In the genomic region with DNA sequence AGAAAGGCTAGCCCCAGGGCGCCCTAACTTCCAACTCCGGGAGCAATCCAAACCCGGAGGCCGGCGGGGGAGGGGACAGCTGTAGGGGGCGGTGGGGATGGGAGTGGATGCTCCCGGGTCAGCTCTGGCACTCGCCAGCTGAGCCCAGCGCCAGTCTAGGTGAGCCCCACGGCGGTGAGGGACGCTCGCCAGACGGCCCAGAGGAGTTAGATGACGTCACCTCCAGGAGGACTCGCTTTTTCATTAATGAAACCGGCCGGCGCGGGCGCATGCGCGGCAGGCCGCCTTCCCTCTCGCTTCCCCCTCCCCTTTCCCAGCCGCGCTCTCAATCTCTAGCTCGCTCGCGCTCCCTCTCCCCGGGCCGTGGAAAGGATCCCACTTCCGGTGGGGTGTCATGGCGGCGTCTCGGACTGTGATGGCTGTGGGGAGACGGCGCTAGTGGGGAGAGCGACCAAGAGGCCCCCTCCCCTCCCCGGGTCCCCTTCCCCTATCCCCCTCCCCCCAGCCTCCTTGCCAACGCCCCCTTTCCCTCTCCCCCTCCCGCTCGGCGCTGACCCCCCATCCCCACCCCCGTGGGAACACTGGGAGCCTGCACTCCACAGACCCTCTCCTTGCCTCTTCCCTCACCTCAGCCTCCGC, we compare ENCODE assay signal across 8 cellular contexts. TPM values are rescaled to one million over a fixed set of nuclear protein-coding genes. Genes with fewer than 3 reads are reported as not detected.
DNase-seq lines count a peak whose midpoint lies in the region; ATAC-seq and TF ChIP-seq lines count a peak whose summit lies in the region.

A gene with protein sequence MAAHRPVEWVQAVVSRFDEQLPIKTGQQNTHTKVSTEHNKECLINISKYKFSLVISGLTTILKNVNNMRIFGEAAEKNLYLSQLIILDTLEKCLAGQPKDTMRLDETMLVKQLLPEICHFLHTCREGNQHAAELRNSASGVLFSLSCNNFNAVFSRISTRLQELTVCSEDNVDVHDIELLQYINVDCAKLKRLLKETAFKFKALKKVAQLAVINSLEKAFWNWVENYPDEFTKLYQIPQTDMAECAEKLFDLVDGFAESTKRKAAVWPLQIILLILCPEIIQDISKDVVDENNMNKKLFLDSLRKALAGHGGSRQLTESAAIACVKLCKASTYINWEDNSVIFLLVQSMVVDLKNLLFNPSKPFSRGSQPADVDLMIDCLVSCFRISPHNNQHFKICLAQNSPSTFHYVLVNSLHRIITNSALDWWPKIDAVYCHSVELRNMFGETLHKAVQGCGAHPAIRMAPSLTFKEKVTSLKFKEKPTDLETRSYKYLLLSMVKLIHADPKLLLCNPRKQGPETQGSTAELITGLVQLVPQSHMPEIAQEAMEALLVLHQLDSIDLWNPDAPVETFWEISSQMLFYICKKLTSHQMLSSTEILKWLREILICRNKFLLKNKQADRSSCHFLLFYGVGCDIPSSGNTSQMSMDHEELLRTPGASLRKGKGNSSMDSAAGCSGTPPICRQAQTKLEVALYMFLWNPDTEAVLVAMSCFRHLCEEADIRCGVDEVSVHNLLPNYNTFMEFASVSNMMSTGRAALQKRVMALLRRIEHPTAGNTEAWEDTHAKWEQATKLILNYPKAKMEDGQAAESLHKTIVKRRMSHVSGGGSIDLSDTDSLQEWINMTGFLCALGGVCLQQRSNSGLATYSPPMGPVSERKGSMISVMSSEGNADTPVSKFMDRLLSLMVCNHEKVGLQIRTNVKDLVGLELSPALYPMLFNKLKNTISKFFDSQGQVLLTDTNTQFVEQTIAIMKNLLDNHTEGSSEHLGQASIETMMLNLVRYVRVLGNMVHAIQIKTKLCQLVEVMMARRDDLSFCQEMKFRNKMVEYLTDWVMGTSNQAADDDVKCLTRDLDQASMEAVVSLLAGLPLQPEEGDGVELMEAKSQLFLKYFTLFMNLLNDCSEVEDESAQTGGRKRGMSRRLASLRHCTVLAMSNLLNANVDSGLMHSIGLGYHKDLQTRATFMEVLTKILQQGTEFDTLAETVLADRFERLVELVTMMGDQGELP (N-terminal part only) (plus strand): TSS at position 378 of the 639 bp plus-strand sequence. CDS start 333 bp downstream, outside the sequence.

- H3K9me3 ChIP-seq in adipocyte (ENCODE audit: control insufficient read depth, low read length) = no peaks in the 10 kb centered on the region
- H3K9me3 ChIP-seq in cardiac muscle cell (ENCODE audit: low read depth) = no peaks in the 10 kb centered on the region
- no peaks in the 10 kb centered on the region for H3K9me3 ChIP-seq in trophoblast cell (ENCODE audit: insufficient read depth, low read depth, low read length)
- H3K9me3 ChIP-seq in tibial nerve = no peaks in the 10 kb centered on the region

- H3K4me3 ChIP-seq in GM12864 (ENCODE audit: low read depth, low read length) (peak within 1 kb of the TSS; percentile 65), adipocyte (ENCODE audit: low read length) (peak within 1 kb of the TSS; percentile 90), cardiac muscle cell (peak within 1 kb of the TSS; percentile 98), trophoblast cell (ENCODE audit: low read depth, low read length) (peak within 1 kb of the TSS; percentile 93), tibial nerve (peak within 1 kb of the TSS; percentile 77 to 98 (median 82))

- no CpG with 5 or more reads among the region's 46 CpGs for WGBS in trophoblast cell (ENCODE audit: extremely low coverage, insufficient coverage, insufficient read length)
- WGBS in tibial nerve, 2 donors = 0 to 1% methylated on average over 30 to 40 of the region's 46 CpGs

- DNase-seq in GM12864 (ENCODE audit: low read depth) (peak; percentile 68), NCI-H1436 treated with DMSO at 0.1 percent for 48 hours (lab: John Stamatoyannopoulos, UW) (peak; percentile 95), T follicular helper cell (ENCODE audit: low read depth) (peak; percentile 75), adipocyte (ENCODE audit: low read depth) (peak; percentile 99), cardiac muscle cell (ENCODE audit: low read depth in 1 of 2, low spot score in 1 of 2) (peak; percentile 97 to 98), trophoblast cell (peak; percentile 97 to 99), tibial nerve (ENCODE audit: low spot score in 2 of 2) (peak; percentile 90 to 93)

- H3K79me2 ChIP-seq in trophoblast cell (ENCODE audit: control insufficient read depth, insufficient read depth, low read length, poor library complexity) = peaks cover 9% of the 10 kb centered on the region

- H3K27ac ChIP-seq in cardiac muscle cell (peak within 1 kb of the TSS; percentile 97), trophoblast cell (ENCODE audit: low read depth, low read length) (peak within 1 kb of the TSS; percentile 95), tibial nerve (peak within 1 kb of the TSS; percentile 88 to 99 (median 93))

- H3K9ac ChIP-seq in adipocyte (ENCODE audit: low read length) (peak within 1 kb of the TSS; percentile 88), trophoblast cell (ENCODE audit: low read length) (peak within 1 kb of the TSS; percentile 95)

- H3K4ac ChIP-seq in trophoblast cell (ENCODE audit: low read depth, low read length) = peak within 1 kb of the TSS; percentile 99

- H4K12ac ChIP-seq in trophoblast cell (ENCODE audit: low read depth, low read length) = peak within 1 kb of the TSS; percentile 95

- H4K91ac ChIP-seq in trophoblast cell (ENCODE audit: low read depth, low read length) = peak within 1 kb of the TSS; percentile 99

- no peak within 1 kb of the TSS for H2BK12ac ChIP-seq in trophoblast cell (ENCODE audit: low read length)

- H2AFZ ChIP-seq in trophoblast cell (ENCODE audit: insufficient read depth, low read length, poor library complexity) = peak within 1 kb of the TSS; percentile 83

- H3K79me1 ChIP-seq in trophoblast cell (ENCODE audit: low read length) = peaks cover 8% of the 10 kb centered on the region

- H3K23ac ChIP-seq in trophoblast cell (ENCODE audit: low read length) = no peak within 1 kb of the TSS

- H3K36me3 ChIP-seq in adipocyte (ENCODE audit: control insufficient read depth, insufficient read depth, low read length, severe bottlenecking) (no peaks in the 10 kb centered on the region), cardiac muscle cell (no peaks in the 10 kb centered on the region), trophoblast cell (ENCODE audit: control insufficient read depth in 1 of 2, insufficient read depth in 2 of 2, low read length in 2 of 2) (no peaks in the 10 kb centered on the region), tibial nerve (peaks cover 0 to 3% (median 0%) of the 10 kb centered on the region in 3 donors)

- H2AK5ac ChIP-seq in trophoblast cell (ENCODE audit: low read length) = peak within 1 kb of the TSS; percentile 99

- H3K14ac ChIP-seq in trophoblast cell (ENCODE audit: low read length) = peak within 1 kb of the TSS; percentile 100

- H3K18ac ChIP-seq in trophoblast cell (ENCODE audit: low read length) = peak within 1 kb of the TSS; percentile 100

- ATAC-seq in HG02759 (IDR thresholded peaks at IDR 0.05; ENCODE audit: unreplicated experiment) = peak; percentile 88

- H3K27me3 ChIP-seq in adipocyte (replicated peaks; ENCODE audit: control insufficient read depth, insufficient read depth, low read length) = no peaks in the 10 kb centered on the region
- H3K27me3 ChIP-seq in cardiac muscle cell = no peaks in the 10 kb centered on the region
- no peaks in the 10 kb centered on the region for H3K27me3 ChIP-seq in trophoblast cell (ENCODE audit: insufficient read depth, low read length)
- H3K27me3 ChIP-seq in tibial nerve = no peaks in the 10 kb centered on the region

- peak within 1 kb of the TSS; percentile 98 for H2BK5ac ChIP-seq in trophoblast cell (ENCODE audit: low read depth, low read length, poor library complexity)

- H2BK120ac ChIP-seq in trophoblast cell (ENCODE audit: insufficient read depth, low read length, poor library complexity) = peak within 1 kb of the TSS; percentile 99

- no peak for TF ChIP-seq CTCF in GM12864 (IDR thresholded peaks at IDR 0.05; ENCODE audit: low read depth, low read length, missing control alignments)
- no peak for TF ChIP-seq CTCF in cardiac muscle cell (IDR thresholded peaks at IDR 0.05; ENCODE audit: low read depth, low read length)
- TF ChIP-seq CTCF in tibial nerve (IDR thresholded peaks at IDR 0.05) = no peak

- peaks cover 7% of the 10 kb centered on the region for H3K4me1 ChIP-seq in adipocyte (ENCODE audit: control insufficient read depth, insufficient read depth, low read length)
- H3K4me1 ChIP-seq in cardiac muscle cell (ENCODE audit: low read depth) = no peaks in the 10 kb centered on the region
- H3K4me1 ChIP-seq in trophoblast cell (ENCODE audit: control insufficient read depth in 1 of 2, insufficient read depth in 2 of 2, low read length in 2 of 2) = peaks cover 0 to 4% of the 10 kb centered on the region in 2 experiments
- H3K4me1 ChIP-seq in tibial nerve = peaks cover 0 to 22% (median 2%) of the 10 kb centered on the region in 4 donors

- TF ChIP-seq POLR2A in tibial nerve (IDR thresholded peaks at IDR 0.05) = peak in 1 of 2 donors; percentile 63

- H3K4me2 ChIP-seq in trophoblast cell (ENCODE audit: low read length) = peak within 1 kb of the TSS; percentile 84

- TF ChIP-seq EP300 in tibial nerve (IDR thresholded peaks at IDR 0.05) = peak; percentile 57 to 91

- peak within 1 kb of the TSS; percentile 99 for H4K8ac ChIP-seq in trophoblast cell (ENCODE audit: low read depth, low read length)

RNA-seq across cellular contexts. Expression of the gene that starts here (rescaled TPM):
- total RNA-seq in cardiac muscle cell (17.5 and 32.9 TPM in 2 replicates), tibial nerve (100 to 1,000 TPM in 1 of 4 donors, 10 to 100 TPM in 3; 66.1 to 107 (median 90.9) TPM)
- polyA plus RNA-seq in cardiac muscle cell = 17.7 and 20.2 TPM in 2 replicates
- 20.9 and 21.4 TPM in 2 replicates for polyA plus RNA-seq in trophoblast cell (2013)

Comparison
In these comparisons a context has a peak if more than half of its experiments do, and no peak if none do; other contexts are left out.
1. Peak in every context shown above with its lines: DNase-seq, ATAC-seq, H3K4me3 ChIP-seq and H3K27ac ChIP-seq.